In genomic region chr5:93578179-93578812, GRCh38 we compare ENCODE assay signal across 10 cellular contexts. TPM values are rescaled to one million over a fixed set of nuclear protein-coding genes. Genes with fewer than 3 reads are reported as not detected.
A peak's percentile ranks its signal among the peaks of the same experiment; 100 is the strongest.
DNase-seq lines count a peak whose midpoint lies in the region; ATAC-seq and TF ChIP-seq lines count a peak whose summit lies in the region.
"Had no signal": no experiment of that assay in that cellular context is flagged by ENCODE, and none has a peak within 500 bp of the region (broad histone marks: within the 10 kb centered on the region; RNA-seq: fewer than 3 reads in every experiment).

No MANE protein-coding gene starts in this region.

- DNase-seq in CD4-positive, alpha-beta memory T cell, result no peak
- DNase-seq in PC-9, result no peak
- DNase-seq in fibroblast of lung (ENCODE audit: low read depth in 2 of 2), result peak; percentile 77 to 82
- no peak for DNase-seq in osteocyte (ENCODE audit: extremely low spot score, unreplicated experiment)
- DNase-seq in HUDEP-2 (lab: John Stamatoyannopoulos, UW; ENCODE audit: unreplicated experiment in 76 of 76), result no peak
- DNase-seq in NCI-H2029 (lab: John Stamatoyannopoulos, UW), result no peak
- DNase-seq in SHP77 treated with DMSO at 0.1 percent for 48 hours (lab: John Stamatoyannopoulos, UW), result no peak
- DNase-seq: activated gamma-delta T cell had no signal

- H3K36me3 Mint-ChIP-seq in CD4-positive, alpha-beta memory T cell, result no peaks in the 10 kb centered on the region
- peaks cover 4% of the 10 kb centered on the region for H3K36me3 Mint-ChIP-seq in osteocyte (ENCODE audit: unreplicated experiment)

- H2AFZ ChIP-seq in PC-9 (no peak overlapping the region), fibroblast of lung (ENCODE audit: low read length) (peak overlapping the region; percentile 44)

- no peaks in the 10 kb centered on the region for H3K36me3 ChIP-seq in CD4-positive, alpha-beta memory T cell (ENCODE audit: insufficient read depth, low read length)
- H3K36me3 ChIP-seq in PC-9 (ENCODE audit: low read depth) (no peaks in the 10 kb centered on the region), fibroblast of lung (ENCODE audit: control insufficient read depth, insufficient read depth, low read length) (peaks cover under 1% of the 10 kb centered on the region)
- H3K36me3 ChIP-seq: pancreas had no signal

- peak overlapping the region in 5 of 8 donors; percentile 41 to 72 (median 48) for H3K4me3 Mint-ChIP-seq in CD4-positive, alpha-beta memory T cell
- no peak overlapping the region for H3K4me3 Mint-ChIP-seq in osteocyte (ENCODE audit: unreplicated experiment)

- no peak for TF ChIP-seq CTCF in PC-9 (conservative IDR thresholded peaks at IDR 0.05)
- peak in 1 of 2 donors; percentile 2 for TF ChIP-seq CTCF in fibroblast of lung (conservative IDR thresholded peaks at IDR 0.05 in 1 of 2, IDR thresholded peaks at IDR 0.05 in 1 of 2; ENCODE audit: low read depth in 1 of 2, low read length in 2 of 2)
- no peak for TF ChIP-seq CTCF in osteocyte (IDR thresholded peaks at IDR 0.05)

- no peaks in the 10 kb centered on the region for H3K9me2 ChIP-seq in PC-9 (ENCODE audit: insufficient read depth)

- POLR2A ChIA-PET in CD4-positive, alpha-beta memory T cell (lab: Charles Lee; ENCODE audit: partially characterized antibody), result no interaction called here
- POLR2A ChIA-PET in PC-9 (lab: Charles Lee; ENCODE audit: unreplicated experiment), result no interaction called here

- CTCF ChIA-PET in CD4-positive, alpha-beta memory T cell (lab: Charles Lee; ENCODE audit: partially characterized antibody), result interaction anchor here (1.1 to 3.5 kb wide), 3 partner anchors 17 to 341 kb away, joined by 3 to 11 read pairs (median 3); no protein-coding TSS in a partner anchor
- CTCF ChIA-PET in PC-9 (lab: Charles Lee), result interaction anchor here (0.6 to 0.7 kb wide), 2 partner anchors 223 to 486 kb away, joined by 3 read pairs; no protein-coding TSS in a partner anchor

- no peak for ATAC-seq in GM18867 (IDR thresholded peaks at IDR 0.05; ENCODE audit: unreplicated experiment)
- ATAC-seq: pancreas had no signal

- peaks cover 6 to 36% (median 16%) of the 10 kb centered on the region in 4 donors for H3K4me1 Mint-ChIP-seq in CD4-positive, alpha-beta memory T cell
- peaks cover 55% of the 10 kb centered on the region for H3K4me1 Mint-ChIP-seq in osteocyte (ENCODE audit: unreplicated experiment)

- peak overlapping the region; percentile 56 for H3K9ac ChIP-seq in fibroblast of lung (ENCODE audit: insufficient read depth, low read length)

- H3K27me3 ChIP-seq in CD4-positive, alpha-beta memory T cell (ENCODE audit: insufficient read depth, low read length), result peaks cover 76% of the 10 kb centered on the region
- H3K27me3 ChIP-seq in PC-9 (ENCODE audit: insufficient read depth, low read depth), result no peaks in the 10 kb centered on the region
- H3K27me3 ChIP-seq in fibroblast of lung (ENCODE audit: control insufficient read depth, insufficient read depth, low read length), result no peaks in the 10 kb centered on the region
- H3K27me3 ChIP-seq: pancreas had no signal

- H3K27ac Mint-ChIP-seq in CD4-positive, alpha-beta memory T cell, result peak overlapping the region in 2 of 7 donors; percentile 65 to 73
- peak overlapping the region; percentile 96 for H3K27ac Mint-ChIP-seq in osteocyte (ENCODE audit: unreplicated experiment)

- no peaks in the 10 kb centered on the region for H3K9me3 ChIP-seq in CD4-positive, alpha-beta memory T cell (ENCODE audit: control insufficient read depth in 1 of 2, low read length in 2 of 2)
- H3K9me3 ChIP-seq in PC-9 (ENCODE audit: insufficient read depth, low read depth), result peaks cover 7% of the 10 kb centered on the region; the same call in 1 of the 2 replicates
- no peaks in the 10 kb centered on the region for H3K9me3 ChIP-seq in fibroblast of lung (ENCODE audit: control insufficient read depth, insufficient read depth, low read depth, low read length)
- H3K9me3 ChIP-seq: pancreas had no signal

- no TSS peak for BruUV-seq in PC-9 (replicated peaks; lab: Mats Ljungman, UMichigan)

- H3K9me3 Mint-ChIP-seq in CD4-positive, alpha-beta memory T cell, result peaks cover 0 to 6% (median 0%) of the 10 kb centered on the region in 8 donors
- no peaks in the 10 kb centered on the region for H3K9me3 Mint-ChIP-seq in osteocyte (ENCODE audit: unreplicated experiment)

- H3K27me3 Mint-ChIP-seq in CD4-positive, alpha-beta memory T cell, result peaks cover 59 to 63% of the 10 kb centered on the region in 2 donors
- H3K27me3 Mint-ChIP-seq in osteocyte (ENCODE audit: unreplicated experiment), result no peaks in the 10 kb centered on the region

- H4K20me1 ChIP-seq in PC-9 (ENCODE audit: insufficient read depth), result no peaks in the 10 kb centered on the region
- H4K20me1 ChIP-seq in fibroblast of lung (ENCODE audit: control insufficient read depth, extremely low read depth, insufficient read depth, low read length), result no peaks in the 10 kb centered on the region

- H3K79me2 ChIP-seq in PC-9 (ENCODE audit: low read depth) (peaks cover 43% of the 10 kb centered on the region), fibroblast of lung (ENCODE audit: control insufficient read depth, insufficient read depth, low read length) (peaks cover 79% of the 10 kb centered on the region)

- intact Hi-C loops in CD4-positive, alpha-beta memory T cell (cut with micrococcal nuclease), result no loop called here
- intact Hi-C loops in PC-9 (cut with micrococcal nuclease; ENCODE audit: unreplicated experiment), result no loop called here

- H3K4me3 ChIP-seq in CD4-positive, alpha-beta memory T cell (ENCODE audit: low read length in 2 of 2), result no peak overlapping the region
- H3K4me3 ChIP-seq in PC-9, result peak overlapping the region; percentile 96; the same call in 1 of the 2 replicates
- peak overlapping the region; percentile 58 to 98 (median 89) for H3K4me3 ChIP-seq in fibroblast of lung (replicated peaks in 1 of 4; ENCODE audit: control extremely low read depth in 1 of 4, insufficient read depth in 1 of 4, low read depth in 3 of 4, low read length in 4 of 4)

- H3K4me2 ChIP-seq in PC-9 (peak overlapping the region; percentile 92), fibroblast of lung (ENCODE audit: extremely low read depth, insufficient read depth, low read length) (peak overlapping the region; percentile 99)

- H3K27ac ChIP-seq in CD4-positive, alpha-beta memory T cell (ENCODE audit: low read depth, low read length), result no peak overlapping the region
- no peak overlapping the region for H3K27ac ChIP-seq in PC-9
- peak overlapping the region; percentile 84 for H3K27ac ChIP-seq in fibroblast of lung (ENCODE audit: insufficient read depth, low read length)

- peaks cover 43% of the 10 kb centered on the region for H3K4me1 ChIP-seq in CD4-positive, alpha-beta memory T cell (ENCODE audit: insufficient read depth, low read length)
- H3K4me1 ChIP-seq in PC-9 (replicated peaks; ENCODE audit: insufficient read depth) (0 out of 2 replicates have a peak, but pooled peaks cover 6% of the 10 kb centered on the region), fibroblast of lung (ENCODE audit: control insufficient read depth, extremely low read depth, insufficient read depth, low read length) (peaks cover 25% of the 10 kb centered on the region)

- peaks cover 12% of the 10 kb centered on the region for H3F3A ChIP-seq in PC-9 (ENCODE audit: insufficient read depth, low read depth)

RNA-seq across cellular contexts. Expression of gene NR2F1-AS1, which starts 2.7 kb away (rescaled TPM):
- total RNA-seq in CD4-positive, alpha-beta memory T cell, result not detected
- not detected for polyA plus RNA-seq in CD4-positive, alpha-beta memory T cell
- 5.9 and 6.0 TPM in 2 replicates for total RNA-seq in PC-9 (2021)
- 33.6 and 44.6 TPM in 2 replicates for total RNA-seq in fibroblast of lung
- 22.4 and 29.6 TPM in 2 replicates for polyA plus RNA-seq in fibroblast of lung
- polyA plus RNA-seq in fibroblast of lung (2012), result 28.6 and 29.3 TPM in 2 replicates
- 4.1 and 6.4 TPM in 2 replicates for polyA minus RNA-seq in fibroblast of lung (ENCODE audit: low replicate concordance)
- total RNA-seq in osteocyte, result 40.9 and 42.8 TPM in 2 replicates

RNA-seq across cellular contexts. Expression of gene NR2F1, which starts 4.7 kb away (rescaled TPM):
- not detected for total RNA-seq in CD4-positive, alpha-beta memory T cell
- not detected for polyA plus RNA-seq in CD4-positive, alpha-beta memory T cell
- 1.1 and 1.3 TPM in 2 replicates for total RNA-seq in PC-9 (2021)
- total RNA-seq in fibroblast of lung, result 63.7 and 90.8 TPM in 2 replicates
- 64.4 and 90.5 TPM in 2 replicates for polyA plus RNA-seq in fibroblast of lung
- 94.8 and 115 TPM in 2 replicates for polyA plus RNA-seq in fibroblast of lung (2012)
- 230 and 328 TPM in 2 replicates for polyA minus RNA-seq in fibroblast of lung (ENCODE audit: low replicate concordance)
- 189 and 197 TPM in 2 replicates for total RNA-seq in osteocyte

Comparison
In these comparisons a context has a peak if more than half of its experiments do, and no peak if none do; other contexts are left out.
1. DNase-seq: peak in fibroblast of lung (2 of 2); none in CD4-positive, alpha-beta memory T cell (0 of 5), PC-9 (0 of 2), osteocyte (single experiment), HUDEP-2 (0 of 76), NCI-H2029 (single experiment) and SHP77 treated with DMSO at 0.1 percent for 48 hours (single experiment).
2. H3K4me3 ChIP-seq: peak in PC-9 (single experiment) and fibroblast of lung (4 of 4); none in CD4-positive, alpha-beta memory T cell (0 of 2).
3. RNA of gene NR2F1, which starts 4.7 kb away (total RNA-seq): 189 to 197 TPM in osteocyte and 63.7 to 90.8 TPM in fibroblast of lung; 1.1 to 1.3 TPM in PC-9 and not detected in CD4-positive, alpha-beta memory T cell; every median in the first group is over 10 times any median in the second.